8 cellular contexts compared by ENCODE assay signal in genomic region chr11:11931461-11932055, GRCh38.
DNase-seq lines count a peak whose midpoint lies in the region; ATAC-seq and TF ChIP-seq lines count a peak whose summit lies in the region.

No MANE protein-coding gene starts in this region.

- H3K4me2 ChIP-seq in OCI-LY7 (ENCODE audit: low read length) = no peak overlapping the region

- peaks cover 36% of the 10 kb centered on the region for H3K36me3 Mint-ChIP-seq in memory B cell

- 0 out of 2 replicates have a peak, but pooled peaks cover 6% of the 10 kb centered on the region for H3K9me3 ChIP-seq in OCI-LY7 (ENCODE audit: low read length)

- no peak overlapping the region for H3K4me3 ChIP-seq in OCI-LY7 (ENCODE audit: low read depth, low read length, poor library complexity, severe bottlenecking)
- no peak overlapping the region for H3K4me3 ChIP-seq in dorsolateral prefrontal cortex

- H3K4me3 Mint-ChIP-seq in memory B cell = no peak overlapping the region

- H4K20me1 ChIP-seq in OCI-LY7 (ENCODE audit: insufficient read depth, low read length) = peaks cover 4% of the 10 kb centered on the region; the same call in 1 of the 2 replicates

- DNase-seq in DMS114 treated with DMSO at 0.1 percent for 48 hours (lab: John Stamatoyannopoulos, UW; ENCODE audit: unreplicated experiment) (peak; percentile 24), HT-29 (ENCODE audit: low spot score) (peak; percentile 76), OCI-LY7 (ENCODE audit: low spot score) (peak; percentile 38), dorsolateral prefrontal cortex (no peak), memory B cell (ENCODE audit: low spot score in 2 of 2) (no peak), NK-92 (lab: John Stamatoyannopoulos, UW; ENCODE audit: unreplicated experiment) (no peak)
- DNase-seq in stimulated activated CD8-positive, alpha-beta memory T cell treated with anti-CD3 and anti-CD28 coated beads, Interleukin-4, amount 100 ng/mL, for 48 hours = no peak

- H3K79me2 ChIP-seq in OCI-LY7 (ENCODE audit: insufficient read depth, low read depth, low read length) = no peaks in the 10 kb centered on the region

- no peak overlapping the region for H3K27ac Mint-ChIP-seq in memory B cell

- peaks cover 1% of the 10 kb centered on the region for H3K4me1 Mint-ChIP-seq in memory B cell

- no peaks in the 10 kb centered on the region for H3K27me3 ChIP-seq in dorsolateral prefrontal cortex

- H3K36me3 ChIP-seq in OCI-LY7 (ENCODE audit: insufficient read depth, low read length) = peaks cover 79% of the 10 kb centered on the region

- peaks cover 4% of the 10 kb centered on the region for H3K9me3 Mint-ChIP-seq in memory B cell

- H3K9me2 ChIP-seq in OCI-LY7 (ENCODE audit: insufficient read depth, low read length) = no peaks in the 10 kb centered on the region

- peak; percentile 82 for TF ChIP-seq CTCF in OCI-LY7 (conservative IDR thresholded peaks at IDR 0.05; ENCODE audit: low read length)
- TF ChIP-seq CTCF in dorsolateral prefrontal cortex (IDR thresholded peaks at IDR 0.05 in 54 of 56, conservative IDR thresholded peaks at IDR 0.05 in 2 of 56; ENCODE audit: low read depth in 1 of 56, partially characterized antibody in 56 of 56) = peak; percentile 43 to 92 (median 72)

- H3K27ac ChIP-seq in OCI-LY7 (ENCODE audit: low read depth, low read length, poor library complexity, severe bottlenecking) (no peak overlapping the region), dorsolateral prefrontal cortex (peak overlapping the region in 2 of 59 donors; percentile 2 to 27)

- no TSS peak for BruUV-seq in OCI-LY7 (replicated peaks; lab: Mats Ljungman, UMichigan)

- CTCF ChIA-PET in OCI-LY7 (lab: Charles Lee; ENCODE audit: unreplicated experiment) = no interaction called here

- POLR2A ChIA-PET in OCI-LY7 (lab: Charles Lee) = interaction anchor here (0.6 kb wide), 1 partner anchor 12 kb away, joined by 3 read pairs; no protein-coding TSS in a partner anchor

- H2AFZ ChIP-seq in OCI-LY7 (ENCODE audit: low read length) = no peak overlapping the region

- H3K4me1 ChIP-seq in OCI-LY7 (ENCODE audit: insufficient read depth, low read length, poor library complexity, severe bottlenecking) = peaks cover 4% of the 10 kb centered on the region

- H3K27me3 Mint-ChIP-seq in memory B cell = no peaks in the 10 kb centered on the region

- intact Hi-C loops in OCI-LY7 (cut with micrococcal nuclease; ENCODE audit: unreplicated experiment) (loop anchor here (5.0 to 10.0 kb wide), 2 partner anchors 57 to 111 kb away; no protein-coding TSS in a partner anchor), dorsolateral prefrontal cortex (cut with DNase I) (loop anchor here (1.0 to 10.0 kb wide), 5 partner anchors 113 to 353 kb away; no protein-coding TSS in a partner anchor)

- ATAC-seq in memory B cell (ENCODE audit: low read depth) (peak; percentile 29), GM18867 (IDR thresholded peaks at IDR 0.05; ENCODE audit: unreplicated experiment) (no peak)

Comparison
In these comparisons a context has a peak if more than half of its experiments do, and no peak if none do; other contexts are left out.
1. DNase-seq: peak in DMS114 treated with DMSO at 0.1 percent for 48 hours (single experiment), HT-29 (single experiment) and OCI-LY7 (single experiment); none in dorsolateral prefrontal cortex (0 of 10), memory B cell (0 of 2), NK-92 (single experiment) and stimulated activated CD8-positive, alpha-beta memory T cell treated with anti-CD3 and anti-CD28 coated beads, Interleukin-4, amount 100 ng/mL, for 48 hours (single experiment).